ENCODE assay signal across 1 cellular context in genomic region chr3:184135911-184136260, GRCh38.
TF ChIP-seq lines count a peak whose summit lies in the region.

No MANE protein-coding gene starts in this region.

TF ChIP-seq in HepG2, 621 proteins besides CTCF, POLR2A, EP300 and RAD21:
- no peak for TF ChIP-seq DNMT1 (CRISPR knock-in tag; IDR thresholded peaks at IDR 0.05)
- no peak for TF ChIP-seq CBX1 (IDR thresholded peaks at IDR 0.05; ENCODE audit: low read depth)
- no peak for TF ChIP-seq FOXP4 (CRISPR knock-in tag; IDR thresholded peaks at IDR 0.05)
- no peak for TF ChIP-seq DNMT3B (CRISPR knock-in tag; conservative IDR thresholded peaks at IDR 0.05)
- no peak for TF ChIP-seq DMTF1 (CRISPR knock-in tag; IDR thresholded peaks at IDR 0.05)
- TF ChIP-seq ZBTB44 (CRISPR knock-in tag; IDR thresholded peaks at IDR 0.05), result no peak
- TF ChIP-seq ZBTB14 (CRISPR knock-in tag; IDR thresholded peaks at IDR 0.05), result 0 out of 2 replicates have a peak, but pooled peaks have one; percentile 5
- no peak for TF ChIP-seq ZNF468 (CRISPR knock-in tag; IDR thresholded peaks at IDR 0.05)
- no peak for TF ChIP-seq AGO2 (optimal IDR thresholded peaks at IDR 0.05; ENCODE audit: low read depth, low read length)
- no peak for TF ChIP-seq JARID2 (CRISPR knock-in tag; IDR thresholded peaks at IDR 0.05; ENCODE audit: insufficient replicate concordance)
- no peak for TF ChIP-seq ZNF879 (CRISPR knock-in tag; IDR thresholded peaks at IDR 0.05)
- no peak for TF ChIP-seq ZNF260 (CRISPR knock-in tag; IDR thresholded peaks at IDR 0.05; ENCODE audit: borderline replicate concordance, low read depth)
- no peak for TF ChIP-seq ZNF431 (CRISPR knock-in tag; IDR thresholded peaks at IDR 0.05; ENCODE audit: borderline replicate concordance, low read depth)
- peak; percentile 5; the same call in 1 of the 2 replicates for TF ChIP-seq E2F2 (CRISPR knock-in tag; IDR thresholded peaks at IDR 0.05; ENCODE audit: borderline replicate concordance)
- TF ChIP-seq ERF (CRISPR knock-in tag; IDR thresholded peaks at IDR 0.05), result no peak
- 0 out of 2 replicates have a peak, but pooled peaks have one; percentile 14 for TF ChIP-seq AKNA (CRISPR knock-in tag; IDR thresholded peaks at IDR 0.05; ENCODE audit: borderline replicate concordance)
